ENCODE assay signal across 32 cellular contexts in genomic region chr7:37698782-37699181, GRCh38. TPM values are rescaled to one million over a fixed set of nuclear protein-coding genes. Genes with fewer than 3 reads are reported as not detected.
"Had no signal": no experiment of that assay in that cellular context is flagged by ENCODE, and none has a peak within 500 bp of the region (broad histone marks: within the 10 kb centered on the region; RNA-seq: fewer than 3 reads in every experiment).

No MANE protein-coding gene starts in this region.

- H3K36me3 Mint-ChIP-seq: activated naive CD4-positive, alpha-beta T cell treated with anti-CD3 and anti-CD28 coated beads, Interleukin-2, amount 50 U/mL, for 24 hours; WTC11 had no signal

- H3K27ac Mint-ChIP-seq: activated CD4-positive, alpha-beta T cell treated with anti-CD3 and anti-CD28 coated beads for 36 hours; activated CD4-positive, alpha-beta T cell treated with anti-CD3 and anti-CD28 coated beads, Interleukin-2, amount 10 ng/mL, durations not matched to agents 7 days and 5 days; activated CD8-positive, alpha-beta T cell treated with anti-CD3 and anti-CD28 coated beads, Interleukin-2, amount 10 ng/mL, durations not matched to agents 7 days and 5 days; activated naive CD4-positive, alpha-beta T cell treated with anti-CD3 and anti-CD28 coated beads, Interleukin-2, amount 50 U/mL, for 24 hours; activated T-cell treated with anti-CD3 and anti-CD28 coated beads, Interleukin-2, amount 50 U/mL, for 24 hours; activated T-helper 2 cell treated with anti-CD3 and anti-CD28 coated beads, Interferon-gamma antibody, Interleukin-2, Interleukin-4, amounts not matched to agents 10 μg/mL and 5 μg/mL and 100 μg/mL, durations not matched to agents 14 hours and 24 hours and 36 hours; T-helper 1 cell treated with Interleukin-12 subunit alpha and Interleukin-12 subunit beta and Interleukin-4 antibody, amounts not matched to agents 30 μg/mL and 1 μg/mL, for 36 hours; T-helper 2 cell treated with Interferon-gamma antibody and Interleukin-4, amounts not matched to agents 5 μg/mL and 100 μg/mL, for 36 hours; WTC11 had no signal

- H3K27me3 ChIP-seq: adrenal gland, body of pancreas, Peyer's patch, SJSA1 had no signal

- H3K27me3 Mint-ChIP-seq: activated CD4-positive, alpha-beta T cell treated with anti-CD3 and anti-CD28 coated beads for 36 hours; activated CD4-positive, alpha-beta T cell treated with anti-CD3 and anti-CD28 coated beads, Interleukin-2, amount 10 ng/mL, durations not matched to agents 7 days and 5 days had no signal

- H3K9ac ChIP-seq: SK-N-SH had no signal

- H3K27ac ChIP-seq: adrenal gland, body of pancreas, Peyer's patch, SJSA1 had no signal

- H3K9me3 Mint-ChIP-seq: activated CD4-positive, alpha-beta T cell treated with anti-CD3 and anti-CD28 coated beads, Interleukin-2, amount 10 ng/mL, durations not matched to agents 7 days and 5 days; activated naive CD4-positive, alpha-beta T cell treated with anti-CD3 and anti-CD28 coated beads, Interleukin-2, amount 50 U/mL, for 24 hours; activated T-cell treated with anti-CD3 and anti-CD28 coated beads, Interleukin-2, amount 50 U/mL, for 24 hours; activated T-helper 2 cell treated with anti-CD3 and anti-CD28 coated beads, Interferon-gamma antibody, Interleukin-2, Interleukin-4, amounts not matched to agents 10 μg/mL and 5 μg/mL and 100 μg/mL, durations not matched to agents 14 hours and 24 hours and 36 hours; T-helper 1 cell treated with Interleukin-12 subunit alpha and Interleukin-12 subunit beta and Interleukin-4 antibody, amounts not matched to agents 30 μg/mL and 1 μg/mL, for 36 hours; T-helper 2 cell treated with Interferon-gamma antibody and Interleukin-4, amounts not matched to agents 5 μg/mL and 100 μg/mL, for 36 hours; WTC11 had no signal

- H3K4me1 ChIP-seq: adrenal gland, body of pancreas, Peyer's patch, SJSA1 had no signal

- ATAC-seq: activated CD4-positive, alpha-beta T cell treated with anti-CD3 and anti-CD28 coated beads for 36 hours; activated CD4-positive, CD25-positive, alpha-beta regulatory T cell treated with anti-CD3 and anti-CD28 coated beads, Interleukin-2, amount 50 U/mL, for 24 hours; activated CD8-positive, alpha-beta T cell treated with anti-CD3 and anti-CD28 coated beads, Interleukin-2, amount 10 ng/mL, durations not matched to agents 7 days and 5 days; body of pancreas; PC-3; WTC11 had no signal

- H3K4me1 Mint-ChIP-seq: activated CD4-positive, alpha-beta T cell treated with anti-CD3 and anti-CD28 coated beads, Interleukin-2, amount 10 ng/mL, durations not matched to agents 7 days and 5 days; activated naive CD4-positive, alpha-beta T cell treated with anti-CD3 and anti-CD28 coated beads, Interleukin-2, amount 50 U/mL, for 24 hours had no signal

- H3K36me3 ChIP-seq: adrenal gland, Peyer's patch, SJSA1 had no signal

- H3K4me2 ChIP-seq: SK-N-SH had no signal

- H3K9me3 ChIP-seq: adrenal gland, body of pancreas, Peyer's patch, SJSA1 had no signal

- H3K9me2 ChIP-seq: SK-N-SH had no signal

- H3K4me3 ChIP-seq: adrenal gland, body of pancreas, Peyer's patch, SJSA1 had no signal

- H3K4me3 Mint-ChIP-seq: activated CD4-positive, alpha-beta T cell treated with anti-CD3 and anti-CD28 coated beads for 36 hours; activated CD4-positive, alpha-beta T cell treated with anti-CD3 and anti-CD28 coated beads, Interleukin-2, amount 10 ng/mL, durations not matched to agents 7 days and 5 days; activated CD8-positive, alpha-beta T cell treated with anti-CD3 and anti-CD28 coated beads, Interleukin-2, amount 10 ng/mL, durations not matched to agents 7 days and 5 days; activated naive CD4-positive, alpha-beta T cell treated with anti-CD3 and anti-CD28 coated beads, Interleukin-2, amount 50 U/mL, for 24 hours; activated T-cell treated with anti-CD3 and anti-CD28 coated beads, Interleukin-2, amount 50 U/mL, for 24 hours; T-helper 1 cell treated with Interleukin-12 subunit alpha and Interleukin-12 subunit beta and Interleukin-4 antibody, amounts not matched to agents 30 μg/mL and 1 μg/mL, for 36 hours; T-helper 2 cell treated with Interferon-gamma antibody and Interleukin-4, amounts not matched to agents 5 μg/mL and 100 μg/mL, for 36 hours; WTC11 had no signal

- DNase-seq: activated CD4-positive, alpha-beta T cell treated with anti-CD3 and anti-CD28 coated beads for 36 hours; activated CD4-positive, alpha-beta T cell treated with anti-CD3 and anti-CD28 coated beads, Interleukin-2, amount 10 ng/mL, durations not matched to agents 7 days and 5 days; activated CD4-positive, alpha-beta T cell treated with anti-CD3 and anti-CD28 coated beads, Interleukin-2, amount 50 U/mL, for 48 hours; activated CD8-positive, alpha-beta T cell treated with anti-CD3 and anti-CD28 coated beads, Interleukin-2, amount 10 ng/mL, durations not matched to agents 7 days and 5 days; activated gamma-delta T cell; activated naive CD4-positive, alpha-beta T cell treated with Interleukin-2 at 50 U/mL for 16 hours; activated T-cell treated with anti-CD3 and anti-CD28 coated beads, Interleukin-2, amount 50 U/mL, for 24 hours; adrenal gland; body of pancreas; caudate nucleus; NCI-H1092; NCI-H1436 treated with DMSO at 0.1 percent for 48 hours; NCI-H1694 treated with DMSO at 0.1 percent for 48 hours; NCI-H2029; NCI-H345; NCI-H524 treated with DMSO at 0.1 percent for 48 hours; NK-92 treated with Interleukin-12 subunit alpha and Interleukin-12 subunit beta, amount 100 ng/mL, for 24 hours; PC-3; Peyer's patch; RPMI8226; SHP77 treated with DMSO at 0.1 percent for 48 hours; SK-N-SH had no signal

RNA-seq across cellular contexts. Expression of gene GPR141, which starts 15.2 kb away (rescaled TPM):
- total RNA-seq: activated CD4-positive, alpha-beta T cell treated with anti-CD3 and anti-CD28 coated beads for 36 hours; activated CD4-positive, alpha-beta T cell treated with anti-CD3 and anti-CD28 coated beads, Interleukin-2, amount 10 ng/mL, durations not matched to agents 7 days and 5 days; activated CD8-positive, alpha-beta T cell treated with anti-CD3 and anti-CD28 coated beads, Interleukin-2, amount 10 ng/mL, durations not matched to agents 7 days and 5 days; activated T-helper 2 cell treated with anti-CD3 and anti-CD28 coated beads, Interferon-gamma antibody, Interleukin-2, Interleukin-4, amounts not matched to agents 10 μg/mL and 5 μg/mL and 100 μg/mL, durations not matched to agents 14 hours and 24 hours and 36 hours; astrocyte; M059J; NCI-H460; PC-3; Peyer's patch; SJSA1 had no signal
- polyA plus RNA-seq: SK-N-SH had no signal
